13 cellular contexts compared by ENCODE assay signal in the genomic region with DNA sequence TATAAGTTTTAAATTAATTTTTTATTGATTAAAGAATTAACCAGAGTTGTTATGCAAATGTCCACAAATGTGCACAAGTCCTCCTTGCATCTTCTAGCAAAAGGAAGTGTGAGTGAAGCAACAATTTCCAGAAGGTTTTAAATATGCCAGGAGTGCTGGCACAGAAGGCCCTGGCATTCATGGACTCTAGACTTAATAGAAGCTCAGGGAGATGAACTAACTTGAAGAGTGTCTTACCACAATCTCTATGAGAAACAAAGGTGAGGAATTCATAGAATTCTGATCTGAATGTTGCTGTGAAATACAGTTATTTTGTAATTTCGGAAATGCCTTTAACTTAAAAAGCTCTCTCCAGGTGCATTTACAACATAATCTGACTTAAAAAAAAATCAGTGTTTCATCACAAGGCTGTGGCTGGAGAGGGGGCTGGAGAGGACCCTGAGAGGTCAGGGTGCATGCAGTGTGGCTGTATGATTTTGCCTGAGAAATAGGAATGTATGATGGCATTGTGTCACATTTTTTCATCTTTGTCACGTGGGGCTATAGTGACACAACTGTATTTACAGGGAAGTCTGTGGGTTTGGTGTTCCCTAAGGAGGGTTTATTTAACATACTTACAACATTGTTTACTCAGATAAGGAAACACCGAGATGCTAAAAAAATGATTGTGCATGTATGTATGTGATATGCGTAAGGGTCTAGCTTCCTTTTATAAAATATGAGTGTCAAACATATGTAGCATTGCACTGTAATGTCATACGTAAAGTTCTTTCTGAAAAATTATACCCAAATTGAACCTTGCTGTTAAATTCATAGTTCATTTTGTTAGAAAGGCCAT.
DNase-seq lines count a peak whose midpoint lies in the region; ATAC-seq and TF ChIP-seq lines count a peak whose summit lies in the region.
"Had no signal": no experiment of that assay in that cellular context is flagged by ENCODE, and none has a peak within 500 bp of the region (broad histone marks: within the 10 kb centered on the region; RNA-seq: fewer than 3 reads in every experiment).

No MANE protein-coding gene starts in this region.

- H3K36me3 Mint-ChIP-seq in natural killer cell treated with Interleukin-12 subunit alpha and Interleukin-12 subunit beta and Interleukin-15 and Interleukin-18, amount 100 ng/mL, for 72 hours, result no peaks in the 10 kb centered on the region
- no peaks in the 10 kb centered on the region for H3K36me3 Mint-ChIP-seq in natural killer cell
- H3K36me3 Mint-ChIP-seq in naive thymus-derived CD4-positive, alpha-beta T cell, result peaks cover 0 to 3% (median 0%) of the 10 kb centered on the region in 5 donors
- H3K36me3 Mint-ChIP-seq: stimulated activated effector memory CD8-positive, alpha-beta T cell treated with anti-CD3 and anti-CD28 coated beads, Interleukin-12 subunit alpha, Interleukin-12 subunit beta, amount 100 ng/mL, for 72 hours had no signal

- POLR2A ChIA-PET in naive thymus-derived CD4-positive, alpha-beta T cell (lab: Charles Lee), result interaction anchor here (0.6 to 1.1 kb wide), 4 partner anchors 10 to 1119 kb away, joined by 3 to 5 read pairs (median 4); no protein-coding TSS in a partner anchor
- POLR2A ChIA-PET in GM10248 (lab: Yijun Ruan, JAX), result no interaction called here

- H3K4me3 Mint-ChIP-seq in natural killer cell treated with Interleukin-12 subunit alpha and Interleukin-12 subunit beta and Interleukin-15 and Interleukin-18, amount 100 ng/mL, for 72 hours, result no peak overlapping the region
- H3K4me3 Mint-ChIP-seq in natural killer cell, result no peak overlapping the region
- peak overlapping the region in 3 of 10 donors; percentile 12 to 58 (median 28) for H3K4me3 Mint-ChIP-seq in naive thymus-derived CD4-positive, alpha-beta T cell
- H3K4me3 Mint-ChIP-seq: activated naive CD4-positive, alpha-beta T cell treated with anti-CD3 and anti-CD28 coated beads, Interleukin-2, amount 50 U/mL, for 24 hours; stimulated activated effector memory CD8-positive, alpha-beta T cell treated with anti-CD3 and anti-CD28 coated beads, Interleukin-12 subunit alpha, Interleukin-12 subunit beta, amount 100 ng/mL, for 72 hours had no signal

- intact Hi-C loops in natural killer cell (cut with micrococcal nuclease), result no loop called here
- intact Hi-C loops in naive thymus-derived CD4-positive, alpha-beta T cell (cut with micrococcal nuclease), result no loop called here

- H3K9me3 Mint-ChIP-seq in natural killer cell treated with Interleukin-12 subunit alpha and Interleukin-12 subunit beta and Interleukin-15 and Interleukin-18, amount 100 ng/mL, for 72 hours, result no peaks in the 10 kb centered on the region
- no peaks in the 10 kb centered on the region for H3K9me3 Mint-ChIP-seq in natural killer cell
- no peaks in the 10 kb centered on the region for H3K9me3 Mint-ChIP-seq in naive thymus-derived CD4-positive, alpha-beta T cell
- H3K9me3 Mint-ChIP-seq: activated naive CD4-positive, alpha-beta T cell treated with anti-CD3 and anti-CD28 coated beads, Interleukin-2, amount 50 U/mL, for 24 hours; stimulated activated effector memory CD8-positive, alpha-beta T cell treated with anti-CD3 and anti-CD28 coated beads, Interleukin-12 subunit alpha, Interleukin-12 subunit beta, amount 100 ng/mL, for 72 hours had no signal

- no peaks in the 10 kb centered on the region for H3K9me3 ChIP-seq in naive thymus-derived CD4-positive, alpha-beta T cell (ENCODE audit: control insufficient read depth in 2 of 3, low read length in 3 of 3)
- H3K9me3 ChIP-seq in HAP-1, result no peaks in the 10 kb centered on the region

- CTCF ChIA-PET in naive thymus-derived CD4-positive, alpha-beta T cell (lab: Charles Lee), result interaction anchor here (0.9 kb wide), 1 partner anchor 65 kb away, joined by 3 read pairs; no protein-coding TSS in a partner anchor
- CTCF ChIA-PET in GM10248 (lab: Yijun Ruan, JAX), result interaction anchor here (0.8 kb wide), 1 partner anchor 67 kb away, joined by 3 read pairs; no protein-coding TSS in a partner anchor

- ATAC-seq in natural killer cell treated with Interleukin-12 subunit alpha and Interleukin-12 subunit beta and Interleukin-15 and Interleukin-18, amount 100 ng/mL, for 72 hours, result peak; percentile 48 to 52
- no peak for ATAC-seq in natural killer cell
- ATAC-seq in naive thymus-derived CD4-positive, alpha-beta T cell, result peak; percentile 27
- ATAC-seq: SK-N-SH treated with all-trans-retinoic acid at 6 μM for 48 hours; stimulated activated effector memory CD8-positive, alpha-beta T cell treated with anti-CD3 and anti-CD28 coated beads, Interleukin-12 subunit alpha, Interleukin-12 subunit beta, amount 100 ng/mL, for 72 hours had no signal

- H3K4me3 ChIP-seq in cardiac fibroblast (replicated peaks in 1 of 2; ENCODE audit: low read depth in 2 of 2, low read length in 2 of 2) (no peak overlapping the region), HAP-1 (no peak overlapping the region)
- H3K4me3 ChIP-seq in naive thymus-derived CD4-positive, alpha-beta T cell (ENCODE audit: low read length), result no peak overlapping the region

- H3K27me3 ChIP-seq in naive thymus-derived CD4-positive, alpha-beta T cell (ENCODE audit: control insufficient read depth in 2 of 2, insufficient read depth in 2 of 2, low read length in 2 of 2), result no peaks in the 10 kb centered on the region
- H3K27me3 ChIP-seq in HAP-1 (ENCODE audit: low read depth), result no peaks in the 10 kb centered on the region

- peaks cover 17 to 53% of the 10 kb centered on the region in 2 donors for H3K4me1 ChIP-seq in naive thymus-derived CD4-positive, alpha-beta T cell (ENCODE audit: control insufficient read depth in 2 of 2, insufficient read depth in 2 of 2, low read length in 2 of 2)
- H3K4me1 ChIP-seq in HAP-1, result peaks cover 23% of the 10 kb centered on the region

- no peak for DNase-seq in natural killer cell treated with Interleukin-12 subunit alpha and Interleukin-12 subunit beta and Interleukin-15 and Interleukin-18, amount 100 ng/mL, for 72 hours (ENCODE audit: low spot score)
- DNase-seq in natural killer cell (no peak), cardiac fibroblast (ENCODE audit: low read depth in 2 of 2) (peak; percentile 30 to 62), C1 segment of cervical spinal cord (lab: John Stamatoyannopoulos, UW) (no peak), GM10248 (ENCODE audit: extremely low spot score) (no peak), GM19238 (ENCODE audit: insufficient read length, low spot score) (no peak), HAP-1 (ENCODE audit: low spot score in 2 of 2) (no peak)
- no peak for DNase-seq in naive thymus-derived CD4-positive, alpha-beta T cell
- DNase-seq: NCI-H1436, NCI-H82 had no signal

- in situ Hi-C loops in HAP-1 (cut with MboI; ENCODE audit: low sequenced_read_pairs), result no loop called here

- H3K27me3 Mint-ChIP-seq in natural killer cell treated with Interleukin-12 subunit alpha and Interleukin-12 subunit beta and Interleukin-15 and Interleukin-18, amount 100 ng/mL, for 72 hours, result no peaks in the 10 kb centered on the region
- H3K27me3 Mint-ChIP-seq in natural killer cell (ENCODE audit: low read depth in 2 of 2), result no peaks in the 10 kb centered on the region
- H3K27me3 Mint-ChIP-seq in naive thymus-derived CD4-positive, alpha-beta T cell, result no peaks in the 10 kb centered on the region
- H3K27me3 Mint-ChIP-seq: activated naive CD4-positive, alpha-beta T cell treated with anti-CD3 and anti-CD28 coated beads, Interleukin-2, amount 50 U/mL, for 24 hours had no signal

- H3K36me3 ChIP-seq in naive thymus-derived CD4-positive, alpha-beta T cell (ENCODE audit: control insufficient read depth in 2 of 3, insufficient read depth in 3 of 3, low read length in 3 of 3), result no peaks in the 10 kb centered on the region
- no peaks in the 10 kb centered on the region for H3K36me3 ChIP-seq in HAP-1 (replicated peaks)

- H3K4me1 Mint-ChIP-seq in natural killer cell treated with Interleukin-12 subunit alpha and Interleukin-12 subunit beta and Interleukin-15 and Interleukin-18, amount 100 ng/mL, for 72 hours (ENCODE audit: low read depth in 2 of 2), result peaks cover 37 to 56% of the 10 kb centered on the region in 2 donors
- H3K4me1 Mint-ChIP-seq in natural killer cell, result peaks cover 53 to 60% of the 10 kb centered on the region in 2 donors
- peaks cover 44 to 81% (median 75%) of the 10 kb centered on the region in 7 donors for H3K4me1 Mint-ChIP-seq in naive thymus-derived CD4-positive, alpha-beta T cell

- peak overlapping the region in 1 of 2 donors; percentile 5 for H3K27ac Mint-ChIP-seq in natural killer cell treated with Interleukin-12 subunit alpha and Interleukin-12 subunit beta and Interleukin-15 and Interleukin-18, amount 100 ng/mL, for 72 hours
- H3K27ac Mint-ChIP-seq in natural killer cell, result no peak overlapping the region
- H3K27ac Mint-ChIP-seq in naive thymus-derived CD4-positive, alpha-beta T cell, result peak overlapping the region in 8 of 9 donors; percentile 15 to 78 (median 56)
- H3K27ac Mint-ChIP-seq: stimulated activated effector memory CD8-positive, alpha-beta T cell treated with anti-CD3 and anti-CD28 coated beads, Interleukin-12 subunit alpha, Interleukin-12 subunit beta, amount 100 ng/mL, for 72 hours had no signal

- no peak overlapping the region for H3K27ac ChIP-seq in naive thymus-derived CD4-positive, alpha-beta T cell (ENCODE audit: low read depth, low read length)

- TF ChIP-seq CTCF in natural killer cell (IDR thresholded peaks at IDR 0.05), result no peak
- no peak for TF ChIP-seq CTCF in cardiac fibroblast (IDR thresholded peaks at IDR 0.05; ENCODE audit: low read depth, low read length)
- TF ChIP-seq CTCF in GM10248 (IDR thresholded peaks at IDR 0.05; ENCODE audit: control extremely low read depth, extremely low read depth, low read depth, missing control alignments), result no peak

Comparison
In these comparisons a context has a peak if more than half of its experiments do, and no peak if none do; other contexts are left out.
1. ATAC-seq: peak in natural killer cell treated with Interleukin-12 subunit alpha and Interleukin-12 subunit beta and Interleukin-15 and Interleukin-18, amount 100 ng/mL, for 72 hours (2 of 2) and naive thymus-derived CD4-positive, alpha-beta T cell (single experiment); none in natural killer cell (0 of 3).
2. DNase-seq: peak in cardiac fibroblast (2 of 2); none in natural killer cell treated with Interleukin-12 subunit alpha and Interleukin-12 subunit beta and Interleukin-15 and Interleukin-18, amount 100 ng/mL, for 72 hours (single experiment), natural killer cell (single experiment), naive thymus-derived CD4-positive, alpha-beta T cell (0 of 9), C1 segment of cervical spinal cord (0 of 14), GM10248 (single experiment), GM19238 (single experiment) and HAP-1 (0 of 2).
3. H3K27ac Mint-ChIP-seq: peak in naive thymus-derived CD4-positive, alpha-beta T cell (8 of 9); none in natural killer cell (0 of 2).